Comparison of ENCODE assay signal across 11 cellular contexts in the genomic region with DNA sequence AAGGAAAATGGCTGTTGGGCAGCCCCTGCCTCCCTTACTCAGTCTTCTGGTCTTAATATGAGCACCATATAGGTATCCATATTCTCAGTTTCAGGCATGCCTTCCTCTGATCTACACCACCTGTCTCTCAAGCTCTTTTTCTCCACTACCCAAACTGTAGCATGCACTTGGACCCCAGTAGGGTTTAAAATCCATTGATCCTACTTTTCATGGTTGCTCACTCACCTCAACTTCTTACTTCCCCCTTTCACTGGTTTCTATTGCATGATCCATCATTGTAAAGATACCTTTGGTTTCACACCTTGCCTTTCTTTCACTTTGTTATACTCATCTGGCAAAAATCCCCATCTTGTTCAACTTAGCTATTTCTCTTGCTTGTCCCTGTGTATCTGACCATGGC.
DNase-seq lines count a peak whose midpoint lies in the region; ATAC-seq and TF ChIP-seq lines count a peak whose summit lies in the region.
"Had no signal": no experiment of that assay in that cellular context is flagged by ENCODE, and none has a peak within 500 bp of the region (broad histone marks: within the 10 kb centered on the region; RNA-seq: fewer than 3 reads in every experiment).

No MANE protein-coding gene starts in this region.

- DNase-seq in GM20000 (ENCODE audit: low spot score) (peak; percentile 25), DMS53 treated with DMSO at 0.1 percent for 48 hours (lab: John Stamatoyannopoulos, UW; ENCODE audit: unreplicated experiment) (no peak), NCI-H774 (lab: John Stamatoyannopoulos, UW) (no peak), foreskin keratinocyte (no peak)
- DNase-seq: NCI-H2029; PC-9; stimulated activated naive CD4-positive, alpha-beta T cell had no signal

- no peaks in the 10 kb centered on the region for H3K9me3 ChIP-seq in gastroesophageal sphincter

- peak; percentile 95 for ATAC-seq in GM18517 (IDR thresholded peaks at IDR 0.05; ENCODE audit: unreplicated experiment)
- peak; percentile 96 for ATAC-seq in HG02938 (IDR thresholded peaks at IDR 0.05; ENCODE audit: unreplicated experiment)
- ATAC-seq in HG03571 (IDR thresholded peaks at IDR 0.05; ENCODE audit: unreplicated experiment): peak; percentile 72
- no peak for ATAC-seq in gastroesophageal sphincter
- no peak for ATAC-seq in foreskin keratinocyte

- H3K4me1 ChIP-seq in gastroesophageal sphincter: no peaks in the 10 kb centered on the region
- no peaks in the 10 kb centered on the region for H3K4me1 ChIP-seq in foreskin keratinocyte

- no peak for TF ChIP-seq POLR2A in gastroesophageal sphincter (IDR thresholded peaks at IDR 0.05)

- H3K4me3 ChIP-seq in gastroesophageal sphincter: no peak overlapping the region
- H3K4me3 ChIP-seq: PC-9 had no signal

- H3K27me3 ChIP-seq in gastroesophageal sphincter: no peaks in the 10 kb centered on the region
- no peaks in the 10 kb centered on the region for H3K27me3 ChIP-seq in foreskin keratinocyte

- peaks cover 0 to 6% of the 10 kb centered on the region in 2 donors for H3K36me3 ChIP-seq in gastroesophageal sphincter

- TF ChIP-seq EP300 in gastroesophageal sphincter (IDR thresholded peaks at IDR 0.05): no peak

- TF ChIP-seq CTCF in GM20000 (IDR thresholded peaks at IDR 0.05; ENCODE audit: extremely low read depth, missing control alignments) (no peak), gastroesophageal sphincter (IDR thresholded peaks at IDR 0.05) (no peak), foreskin keratinocyte (conservative IDR thresholded peaks at IDR 0.05) (no peak)

- H3K27ac ChIP-seq in gastroesophageal sphincter (no peak overlapping the region), foreskin keratinocyte (no peak overlapping the region)
- H3K27ac ChIP-seq: PC-9 had no signal

Comparison
In these comparisons a context has a peak if more than half of its experiments do, and no peak if none do; other contexts are left out.
1. ATAC-seq: peak in GM18517 (single experiment), HG02938 (single experiment) and HG03571 (single experiment); none in gastroesophageal sphincter (single experiment) and foreskin keratinocyte (single experiment).